ENCODE assay signal across 34 cellular contexts in genomic region chr19:37770985-37771384, GRCh38.
"Had no signal": no experiment of that assay in that cellular context is flagged by ENCODE, and none has a peak within 500 bp of the region (broad histone marks: within the 10 kb centered on the region; RNA-seq: fewer than 3 reads in every experiment).

No MANE protein-coding gene starts in this region.

- DNase-seq: activated effector memory CD4-positive, alpha-beta T cell treated with anti-CD3 and anti-CD28 coated beads, Interleukin-2, amount 50 U/mL, for 16 hours; activated effector memory CD4-positive, alpha-beta T cell treated with Interleukin-2 at 50 U/mL for 16 hours; activated gamma-delta T cell; activated gamma-delta T cell treated with Interleukin-2 at 50 U/mL for 16 hours; activated naive CD4-positive, alpha-beta T cell; activated naive CD4-positive, alpha-beta T cell treated with anti-CD3 and anti-CD28 coated beads for 36 hours; activated naive CD4-positive, alpha-beta T cell treated with anti-CD3 and anti-CD28 coated beads, Interleukin-2, amount 10 ng/mL, durations not matched to agents 7 days and 5 days; activated naive CD4-positive, alpha-beta T cell treated with anti-CD3 and anti-CD28 coated beads, Interleukin-2, amount 50 U/mL, for 16 hours; activated naive CD4-positive, alpha-beta T cell treated with Interleukin-2 at 50 U/mL for 16 hours; activated naive CD8-positive, alpha-beta T cell treated with anti-CD3 and anti-CD28 coated beads for 36 hours; activated naive CD8-positive, alpha-beta T cell treated with anti-CD3 and anti-CD28 coated beads, Interleukin-2, amount 10 ng/mL, durations not matched to agents 7 days and 5 days; activated naive CD8-positive, alpha-beta T cell treated with anti-CD3 and anti-CD28 coated beads, Interleukin-2, amount 50 U/mL, for 24 hours; activated T-cell treated with anti-CD3 and anti-CD28 coated beads, Interleukin-2, amount 50 U/mL, for 1 hour; activated T-cell treated with anti-CD3 and anti-CD28 coated beads, Interleukin-2, amount 50 U/mL, for 24 hours; activated T-cell treated with anti-CD3 and anti-CD28 coated beads, Interleukin-2, amount 50 U/mL, for 4 hours; activated T-cell treated with anti-CD3 and anti-CD28 coated beads, Interleukin-2, amount 50 U/mL, for 48 hours; activated T-cell treated with anti-CD3 and anti-CD28 coated beads, Interleukin-2, amount 50 U/mL, for 72 hours; adrenal gland; amniotic stem cell; amygdala; anterior cingulate cortex; aorta; body of pancreas; brain microvascular endothelial cell; caudate nucleus; central memory CD4-positive, alpha-beta T cell; cerebellar nuclear complex had no signal

- H3K36me3 ChIP-seq: breast epithelium had no signal

- H3K4me3 ChIP-seq: adrenal gland, ascending aorta, body of pancreas, breast epithelium, cardiac muscle cell had no signal

- H3K27ac ChIP-seq: adrenal gland, ascending aorta, body of pancreas, brain microvascular endothelial cell, breast epithelium, cardiac muscle cell had no signal

- FAIRE-seq: astrocyte, bronchial epithelial cell had no signal

- H3K27me3 ChIP-seq: adrenal gland, ascending aorta, body of pancreas, brain microvascular endothelial cell, breast epithelium, cardiac muscle cell had no signal

- H3K4me1 ChIP-seq: adrenal gland, ascending aorta, body of pancreas, breast epithelium had no signal

- H3K9me3 ChIP-seq: adrenal gland, ascending aorta, body of pancreas, breast epithelium had no signal

- ATAC-seq: activated naive CD4-positive, alpha-beta T cell treated with anti-CD3 and anti-CD28 coated beads, Interleukin-2, amount 50 U/mL, for 72 hours; activated naive CD8-positive, alpha-beta T cell treated with anti-CD3 and anti-CD28 coated beads, Interleukin-2, amount 50 U/mL, for 24 hours; activated T-cell treated with anti-CD3 and anti-CD28 coated beads, Interleukin-2, amount 50 U/mL, for 4 hours; activated T-cell treated with anti-CD3 and anti-CD28 coated beads, Interleukin-2, amount 50 U/mL, for 72 hours; activated T-helper 17 cell treated with anti-CD3 and anti-CD28 coated beads, Interleukin-2, amount 50 U/mL, for 72 hours; body of pancreas had no signal
